Comparison of ENCODE assay signal across 2 cellular contexts in the genomic region with DNA sequence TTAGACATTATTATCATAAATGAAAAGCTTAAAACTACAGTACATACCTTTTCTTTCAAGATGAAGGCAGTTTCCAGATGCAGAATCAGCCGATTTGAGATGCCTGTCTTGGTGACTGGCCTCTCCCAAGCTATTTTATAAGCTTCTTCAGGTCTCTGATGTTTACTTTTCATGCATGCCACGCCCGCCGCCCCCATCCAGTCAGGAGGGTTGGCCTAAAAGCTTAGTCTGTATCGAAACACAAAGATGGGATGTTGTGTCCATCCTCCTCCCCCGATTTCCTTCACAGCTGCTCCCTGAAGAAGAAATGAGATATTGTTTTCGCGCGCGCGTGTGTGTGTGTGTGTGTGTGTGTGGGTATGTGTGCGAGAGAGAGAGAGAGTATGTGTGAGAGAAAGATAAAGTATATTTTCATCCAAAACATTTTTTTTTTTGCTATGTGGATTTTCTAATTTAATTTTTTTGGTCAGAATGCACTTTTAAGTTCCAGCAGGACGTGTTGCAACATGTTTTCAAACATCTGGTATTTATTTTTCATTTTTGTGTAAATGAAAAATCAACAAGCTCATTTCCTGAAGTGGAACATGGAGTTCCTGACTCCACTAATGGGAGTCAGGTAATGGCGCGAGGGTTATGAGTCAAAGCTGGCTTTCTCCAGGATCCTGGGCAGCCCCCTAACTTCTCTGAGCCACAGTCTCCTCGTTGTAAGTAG.
TF ChIP-seq lines count a peak whose summit lies in the region.

TSS of gene APOD (minus strand) at position 110 of the 712 bp plus-strand sequence. CDS start 4,479 bp downstream, outside the sequence.

TF ChIP-seq in GM23338, 12 proteins besides CTCF, POLR2A, EP300 and RAD21 (continued from another document and continues in another):
- no peak for TF ChIP-seq ZNF462 (CRISPR knock-in tag; IDR thresholded peaks at IDR 0.05)
- no peak for TF ChIP-seq JUNB (IDR thresholded peaks at IDR 0.05; ENCODE audit: unreplicated experiment)
- no peak for TF ChIP-seq EZH2 (IDR thresholded peaks at IDR 0.05; ENCODE audit: low read depth, unreplicated experiment)
- TF ChIP-seq, protein P1, sequence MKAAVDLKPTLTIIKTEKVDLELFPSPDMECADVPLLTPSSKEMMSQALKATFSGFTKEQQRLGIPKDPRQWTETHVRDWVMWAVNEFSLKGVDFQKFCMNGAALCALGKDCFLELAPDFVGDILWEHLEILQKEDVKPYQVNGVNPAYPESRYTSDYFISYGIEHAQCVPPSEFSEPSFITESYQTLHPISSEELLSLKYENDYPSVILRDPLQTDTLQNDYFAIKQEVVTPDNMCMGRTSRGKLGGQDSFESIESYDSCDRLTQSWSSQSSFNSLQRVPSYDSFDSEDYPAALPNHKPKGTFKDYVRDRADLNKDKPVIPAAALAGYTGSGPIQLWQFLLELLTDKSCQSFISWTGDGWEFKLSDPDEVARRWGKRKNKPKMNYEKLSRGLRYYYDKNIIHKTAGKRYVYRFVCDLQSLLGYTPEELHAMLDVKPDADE (IDR thresholded peaks at IDR 0.05): no peak
- no peak for TF ChIP-seq POLR2AphosphoS5 (IDR thresholded peaks at IDR 0.05; ENCODE audit: low read depth)
- TF ChIP-seq, protein P2, sequence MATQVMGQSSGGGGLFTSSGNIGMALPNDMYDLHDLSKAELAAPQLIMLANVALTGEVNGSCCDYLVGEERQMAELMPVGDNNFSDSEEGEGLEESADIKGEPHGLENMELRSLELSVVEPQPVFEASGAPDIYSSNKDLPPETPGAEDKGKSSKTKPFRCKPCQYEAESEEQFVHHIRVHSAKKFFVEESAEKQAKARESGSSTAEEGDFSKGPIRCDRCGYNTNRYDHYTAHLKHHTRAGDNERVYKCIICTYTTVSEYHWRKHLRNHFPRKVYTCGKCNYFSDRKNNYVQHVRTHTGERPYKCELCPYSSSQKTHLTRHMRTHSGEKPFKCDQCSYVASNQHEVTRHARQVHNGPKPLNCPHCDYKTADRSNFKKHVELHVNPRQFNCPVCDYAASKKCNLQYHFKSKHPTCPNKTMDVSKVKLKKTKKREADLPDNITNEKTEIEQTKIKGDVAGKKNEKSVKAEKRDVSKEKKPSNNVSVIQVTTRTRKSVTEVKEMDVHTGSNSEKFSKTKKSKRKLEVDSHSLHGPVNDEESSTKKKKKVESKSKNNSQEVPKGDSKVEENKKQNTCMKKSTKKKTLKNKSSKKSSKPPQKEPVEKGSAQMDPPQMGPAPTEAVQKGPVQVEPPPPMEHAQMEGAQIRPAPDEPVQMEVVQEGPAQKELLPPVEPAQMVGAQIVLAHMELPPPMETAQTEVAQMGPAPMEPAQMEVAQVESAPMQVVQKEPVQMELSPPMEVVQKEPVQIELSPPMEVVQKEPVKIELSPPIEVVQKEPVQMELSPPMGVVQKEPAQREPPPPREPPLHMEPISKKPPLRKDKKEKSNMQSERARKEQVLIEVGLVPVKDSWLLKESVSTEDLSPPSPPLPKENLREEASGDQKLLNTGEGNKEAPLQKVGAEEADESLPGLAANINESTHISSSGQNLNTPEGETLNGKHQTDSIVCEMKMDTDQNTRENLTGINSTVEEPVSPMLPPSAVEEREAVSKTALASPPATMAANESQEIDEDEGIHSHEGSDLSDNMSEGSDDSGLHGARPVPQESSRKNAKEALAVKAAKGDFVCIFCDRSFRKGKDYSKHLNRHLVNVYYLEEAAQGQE (IDR thresholded peaks at IDR 0.05; ENCODE audit: unreplicated experiment): no peak
- TF ChIP-seq EZH2phosphoT487 (IDR thresholded peaks at IDR 0.05; ENCODE audit: unreplicated experiment): no peak

TF ChIP-seq in WTC11, 78 proteins besides CTCF, POLR2A, EP300 and RAD21 (continued from another document):
- TF ChIP-seq PREB (CRISPR knock-in tag; IDR thresholded peaks at IDR 0.05; ENCODE audit: borderline replicate concordance) (no peak), KAT7 (CRISPR knock-in tag; IDR thresholded peaks at IDR 0.05; ENCODE audit: borderline replicate concordance) (no peak), ZNF317 (CRISPR knock-in tag; IDR thresholded peaks at IDR 0.05; ENCODE audit: borderline replicate concordance, low read depth) (no peak), ZNF263 (CRISPR knock-in tag; IDR thresholded peaks at IDR 0.05; ENCODE audit: low read depth) (no peak), ZBTB43 (CRISPR knock-in tag; IDR thresholded peaks at IDR 0.05) (no peak), STAT6 (CRISPR knock-in tag; conservative IDR thresholded peaks at IDR 0.05; ENCODE audit: low read depth) (no peak), NFYB (CRISPR knock-in tag; conservative IDR thresholded peaks at IDR 0.05; ENCODE audit: low read depth) (no peak), FOXP1 (CRISPR knock-in tag; IDR thresholded peaks at IDR 0.05; ENCODE audit: borderline replicate concordance) (no peak)
TF ChIP-seq in WTC11: peak in this region for 0.
